In the genomic region with DNA sequence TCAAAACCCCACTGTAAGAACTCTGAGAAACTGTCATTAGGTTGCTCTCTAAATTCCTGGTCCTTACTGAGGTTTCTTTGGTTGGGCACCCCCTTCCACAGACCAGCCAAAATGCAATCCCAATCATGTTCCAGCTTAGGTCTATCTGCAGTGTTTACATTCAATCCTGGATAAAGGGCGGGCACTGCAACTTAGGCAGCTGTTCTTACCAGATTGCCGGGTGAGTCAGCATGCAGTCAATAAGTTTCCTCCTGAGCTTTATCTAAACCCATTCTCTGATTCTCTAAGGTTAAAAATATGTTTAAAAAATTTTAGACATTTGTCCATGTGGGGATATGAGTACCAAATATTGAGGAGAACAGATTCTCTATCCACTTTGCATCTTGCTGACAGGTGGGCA, we compare ENCODE assay signal across 12 cellular contexts.
DNase-seq lines count a peak whose midpoint lies in the region; ATAC-seq, FAIRE-seq and TF ChIP-seq lines count a peak whose summit lies in the region.
"Had no signal": no experiment of that assay in that cellular context is flagged by ENCODE, and none has a peak within 500 bp of the region (broad histone marks: within the 10 kb centered on the region; RNA-seq: fewer than 3 reads in every experiment).

No MANE protein-coding gene starts in this region.

- no TSS peak for BruUV-seq in A673 (replicated peaks; lab: Mats Ljungman, UMichigan)

- H3K4me3 ChIP-seq in SJCRH30 (no peak overlapping the region), A673 (ENCODE audit: low read depth, low read length, poor library complexity, severe bottlenecking) (no peak overlapping the region)

- H3K27ac ChIP-seq in SJCRH30 (no peak overlapping the region), A673 (ENCODE audit: low read depth, low read length, poor library complexity, severe bottlenecking) (no peak overlapping the region)

- DNase-seq in AG09319 (ENCODE audit: extremely low read depth, low read depth) (peak; percentile 30), HT1080 (ENCODE audit: low read depth) (peak; percentile 72), SJCRH30 (peak; percentile 26 to 46), fibroblast of the conjunctiva (ENCODE audit: low read depth) (peak; percentile 13), A673 (ENCODE audit: low spot score) (no peak), D721Med (ENCODE audit: insufficient read length, low spot score) (no peak)
- DNase-seq: activated CD4-positive, alpha-beta T cell treated with anti-CD3 and anti-CD28 coated beads for 36 hours; activated T-cell treated with anti-CD3 and anti-CD28 coated beads, Interleukin-2, amount 50 U/mL, for 48 hours; anterior cingulate cortex; stimulated activated naive B cell treated with anti-CD40 and anti-IgM and Interleukin-4, amounts not matched to agents 10 μg/mL and 1 μg/mL and 100 μg/mL, for 72 hours had no signal

- CTCF ChIA-PET in A673 (lab: Charles Lee): no interaction called here

- TF ChIP-seq CTCF in AG09319 (IDR thresholded peaks at IDR 0.05; ENCODE audit: low read depth, low read length): no peak
- no peak for TF ChIP-seq CTCF in A673 (conservative IDR thresholded peaks at IDR 0.05; ENCODE audit: low read depth, low read length)
- no peak for TF ChIP-seq CTCF in D721Med (IDR thresholded peaks at IDR 0.05; ENCODE audit: insufficient read depth, missing control alignments)

- POLR2A ChIA-PET in A673 (lab: Charles Lee; ENCODE audit: low non-redundant PET): no interaction called here

- H3K27me3 ChIP-seq in SJCRH30 (no peaks in the 10 kb centered on the region), A673 (replicated peaks; ENCODE audit: insufficient read depth, low read depth, low read length, poor library complexity) (peaks cover 3% of the 10 kb centered on the region)

- intact Hi-C loops in A673 (cut with micrococcal nuclease; ENCODE audit: unreplicated experiment): no loop called here

- ATAC-seq in HG03354 (IDR thresholded peaks at IDR 0.05; ENCODE audit: poor library complexity, severe bottlenecking, unreplicated experiment): no peak
- ATAC-seq in GM21423 (IDR thresholded peaks at IDR 0.05; ENCODE audit: unreplicated experiment): no peak
- ATAC-seq: activated CD4-positive, alpha-beta T cell treated with anti-CD3 and anti-CD28 coated beads for 36 hours; stimulated activated naive B cell treated with anti-CD40 and anti-IgM and Interleukin-4, amounts not matched to agents 10 μg/mL and 1 μg/mL and 100 μg/mL, for 72 hours had no signal

- no peaks in the 10 kb centered on the region for H3K9me3 ChIP-seq in SJCRH30 (replicated peaks)
- no peaks in the 10 kb centered on the region for H3K9me3 ChIP-seq in A673 (ENCODE audit: low read depth, low read length, poor library complexity, severe bottlenecking)

- H3K4me1 ChIP-seq in SJCRH30 (no peaks in the 10 kb centered on the region), A673 (ENCODE audit: insufficient read depth, low read length, poor library complexity, severe bottlenecking) (no peaks in the 10 kb centered on the region)

- H3K36me3 ChIP-seq in SJCRH30: no peaks in the 10 kb centered on the region
- no peaks in the 10 kb centered on the region for H3K36me3 ChIP-seq in A673 (ENCODE audit: insufficient read depth, low read length, poor library complexity, severe bottlenecking)

- FAIRE-seq in D721Med (lab: Jason Lieb, UNC): no peak

Comparison
In these comparisons a context has a peak if more than half of its experiments do, and no peak if none do; other contexts are left out.
1. DNase-seq: peak in AG09319 (single experiment), HT1080 (single experiment), SJCRH30 (2 of 2) and fibroblast of the conjunctiva (single experiment); none in A673 (single experiment) and D721Med (single experiment).